Comparison of ENCODE assay signal across 18 cellular contexts in genomic region chr3:171977860-171978259, GRCh38.
DNase-seq lines count a peak whose midpoint lies in the region; ATAC-seq and TF ChIP-seq lines count a peak whose summit lies in the region.
"Had no signal": no experiment of that assay in that cellular context is flagged by ENCODE, and none has a peak within 500 bp of the region (broad histone marks: within the 10 kb centered on the region; RNA-seq: fewer than 3 reads in every experiment).

No MANE protein-coding gene starts in this region.

- DNase-seq in NOMO-1 treated with DMSO at 0.1 percent for 48 hours (lab: John Stamatoyannopoulos, UW; ENCODE audit: unreplicated experiment) (peak; percentile 100), amniotic epithelial cell (ENCODE audit: low read depth) (peak; percentile 28), osteoblast (ENCODE audit: insufficient read length, low spot score, missing footprints) (peak; percentile 62), NCI-H748 treated with DMSO at 0.1 percent for 48 hours (lab: John Stamatoyannopoulos, UW) (no peak), cerebellar cortex (ENCODE audit: low spot score) (no peak)
- DNase-seq: activated CD4-positive, alpha-beta T cell treated with anti-CD3 and anti-CD28 coated beads, Interleukin-2, amount 50 U/mL, for 48 hours; BE2C; DMS153; H7; NCI-H1436 treated with DMSO at 0.1 percent for 48 hours; NCI-H526; pancreas had no signal

- no peak overlapping the region for H3K4me3 ChIP-seq in osteoblast (ENCODE audit: insufficient read depth, low read length)
- H3K4me3 ChIP-seq: pancreas, skin epidermis had no signal

- no peaks in the 10 kb centered on the region for H3K9me3 ChIP-seq in osteoblast (ENCODE audit: low read depth, low read length)
- H3K9me3 ChIP-seq: BE2C, pancreas had no signal

- H3K4me1 ChIP-seq in osteoblast (ENCODE audit: insufficient read depth, low read length): peaks cover 31% of the 10 kb centered on the region
- H3K4me1 ChIP-seq: BE2C, pancreas had no signal

- no peaks in the 10 kb centered on the region for H3K36me3 ChIP-seq in osteoblast (ENCODE audit: insufficient read depth, low read length)
- H3K36me3 ChIP-seq: BE2C, pancreas had no signal

- H3K27ac ChIP-seq in osteoblast (ENCODE audit: low read depth, low read length): no peak overlapping the region
- H3K27ac ChIP-seq: pancreas had no signal

- peak; percentile 43 for ATAC-seq in GM18858 (IDR thresholded peaks at IDR 0.05; ENCODE audit: unreplicated experiment)
- ATAC-seq in HG03342 (IDR thresholded peaks at IDR 0.05; ENCODE audit: unreplicated experiment): no peak
- ATAC-seq: HepG2; Right ventricle myocardium inferior; stimulated activated effector memory CD8-positive, alpha-beta T cell treated with anti-CD3 and anti-CD28 coated beads, Interleukin-12 subunit alpha, Interleukin-12 subunit beta, amount 100 ng/mL, for 72 hours had no signal

- H3K4me2 ChIP-seq in osteoblast (ENCODE audit: insufficient read depth, low read length): no peak overlapping the region

- H3K27me3 ChIP-seq in osteoblast (ENCODE audit: insufficient read depth, low read length): no peaks in the 10 kb centered on the region
- H3K27me3 ChIP-seq: BE2C, pancreas had no signal

- no peak for TF ChIP-seq CTCF in osteoblast (IDR thresholded peaks at IDR 0.05; ENCODE audit: extremely low read depth, low read depth, low read length)

- H3K79me2 ChIP-seq in osteoblast (ENCODE audit: insufficient read depth, low read length): no peaks in the 10 kb centered on the region

- H4K20me1 ChIP-seq in osteoblast (ENCODE audit: insufficient read depth, low read length): no peaks in the 10 kb centered on the region

- no peak overlapping the region for H2AFZ ChIP-seq in osteoblast (ENCODE audit: low read length)

Comparison
In these comparisons a context has a peak if more than half of its experiments do, and no peak if none do; other contexts are left out.
1. DNase-seq: peak in NOMO-1 treated with DMSO at 0.1 percent for 48 hours (single experiment), amniotic epithelial cell (single experiment) and osteoblast (single experiment); none in NCI-H748 treated with DMSO at 0.1 percent for 48 hours (single experiment) and cerebellar cortex (single experiment).